12 cellular contexts compared by ENCODE assay signal in genomic region chr17:44981221-44981968, GRCh38.
DNase-seq lines count a peak whose midpoint lies in the region; ATAC-seq, FAIRE-seq and TF ChIP-seq lines count a peak whose summit lies in the region.
"Had no signal": no experiment of that assay in that cellular context is flagged by ENCODE, and none has a peak within 500 bp of the region (broad histone marks: within the 10 kb centered on the region; RNA-seq: fewer than 3 reads in every experiment).

No MANE protein-coding gene starts in this region.

- in situ Hi-C loops in ACHN (cut with HindIII; ENCODE audit: low pct_ligation_motif_present, low pct_unique_long_range_greater_than_20kb, low sequenced_read_pairs) (no loop called here), astrocyte of the cerebellum (cut with HindIII; ENCODE audit: low sequenced_read_pairs) (no loop called here)

- no peak overlapping the region for H3K4me3 ChIP-seq in astrocyte of the cerebellum (ENCODE audit: low read depth, low read length)
- H3K4me3 ChIP-seq: upper lobe of right lung had no signal

- TF ChIP-seq CTCF in astrocyte of the cerebellum (IDR thresholded peaks at IDR 0.05; ENCODE audit: low read depth, low read length, missing control alignments) = no peak

- FAIRE-seq in HTR-8/SVneo (lab: Jason Lieb, UNC) (peak; percentile 99), islet of Langerhans (lab: Jason Lieb, UNC) (peak; percentile 96)

- ATAC-seq in GM18909 (IDR thresholded peaks at IDR 0.05; ENCODE audit: poor library complexity, unreplicated experiment) = no peak
- no peak for ATAC-seq in GM19395 (IDR thresholded peaks at IDR 0.05; ENCODE audit: unreplicated experiment)
- ATAC-seq: activated CD4-positive, CD25-positive, alpha-beta regulatory T cell treated with anti-CD3 and anti-CD28 coated beads, Interleukin-2, amount 50 U/mL, for 24 hours; upper lobe of right lung had no signal

- DNase-seq in ACHN (peak; percentile 56), HTR-8/SVneo (ENCODE audit: insufficient read length, low spot score) (peak; percentile 84), astrocyte of the cerebellum (ENCODE audit: low read depth) (peak; percentile 23), NCI-H1105 (lab: John Stamatoyannopoulos, UW) (no peak), NK-92 (lab: John Stamatoyannopoulos, UW; ENCODE audit: unreplicated experiment) (no peak)
- DNase-seq: NCI-H2171 treated with DMSO at 0.1 percent for 48 hours; stimulated activated CD4-positive, alpha-beta T cell treated with anti-CD3 and anti-CD28 coated beads, Interleukin-1b, Interleukin-23, amount 100 ng/mL, for 48 hours; upper lobe of right lung had no signal

Comparison
In these comparisons a context has a peak if more than half of its experiments do, and no peak if none do; other contexts are left out.
1. DNase-seq: peak in ACHN (single experiment), HTR-8/SVneo (single experiment) and astrocyte of the cerebellum (single experiment); none in NCI-H1105 (single experiment) and NK-92 (single experiment).